ENCODE assay signal across 8 cellular contexts in genomic region chrX:129930941-129931410, GRCh38. TPM values are rescaled to one million over a fixed set of nuclear protein-coding genes. Genes with fewer than 3 reads are reported as not detected.
DNase-seq lines count a peak whose midpoint lies in the region; ATAC-seq and TF ChIP-seq lines count a peak whose summit lies in the region.

No MANE protein-coding gene starts in this region.

- H3K4me3 Mint-ChIP-seq in activated T-helper 17 cell treated with anti-CD3 and anti-CD28 coated beads, Interleukin-2, amount 50 U/mL, for 72 hours = peak overlapping the region; percentile 83

- peaks cover 31% of the 10 kb centered on the region for H3K36me3 Mint-ChIP-seq in activated T-helper 17 cell treated with anti-CD3 and anti-CD28 coated beads, Interleukin-2, amount 50 U/mL, for 72 hours (ENCODE audit: low read depth)

- H3K27ac ChIP-seq in substantia nigra (ENCODE audit: low read depth, low read length, poor library complexity, severe bottlenecking) = peak overlapping the region; percentile 68

- DNase-seq in AG09309 (ENCODE audit: low read depth) = no peak
- DNase-seq in substantia nigra (lab: John Stamatoyannopoulos, UW) = peak in 2 of 49 donors; percentile 1 to 43
- DNase-seq in T-helper 9 cell = no peak
- DNase-seq in NCI-H1105 (lab: John Stamatoyannopoulos, UW) = no peak

- no peaks in the 10 kb centered on the region for H3K27me3 Mint-ChIP-seq in activated T-helper 17 cell treated with anti-CD3 and anti-CD28 coated beads, Interleukin-2, amount 50 U/mL, for 72 hours

- H3K4me1 Mint-ChIP-seq in activated T-helper 17 cell treated with anti-CD3 and anti-CD28 coated beads, Interleukin-2, amount 50 U/mL, for 72 hours = no peaks in the 10 kb centered on the region

- H3K9me3 Mint-ChIP-seq in activated T-helper 17 cell treated with anti-CD3 and anti-CD28 coated beads, Interleukin-2, amount 50 U/mL, for 72 hours = no peaks in the 10 kb centered on the region

- peak overlapping the region; percentile 76 for H3K27ac Mint-ChIP-seq in activated T-helper 17 cell treated with anti-CD3 and anti-CD28 coated beads, Interleukin-2, amount 50 U/mL, for 72 hours

- ATAC-seq in GM21526 (IDR thresholded peaks at IDR 0.05; ENCODE audit: low FRiP score, unreplicated experiment) (peak; percentile 3), GM19328 (IDR thresholded peaks at IDR 0.05; ENCODE audit: unreplicated experiment) (no peak)
- ATAC-seq in activated T-helper 17 cell treated with anti-CD3 and anti-CD28 coated beads, Interleukin-2, amount 50 U/mL, for 72 hours (replicated peaks) = no peak

- TF ChIP-seq CTCF in AG09309 (IDR thresholded peaks at IDR 0.05; ENCODE audit: control insufficient read depth, insufficient read depth, low read depth, low read length, missing control alignments) = no peak

- H3K4me3 ChIP-seq in AG09309 (ENCODE audit: control insufficient read depth, low read depth, low read length) = peak overlapping the region; percentile 65
- H3K4me3 ChIP-seq in iPS-18c (ENCODE audit: insufficient read depth, low read depth, low read length) = peak overlapping the region; percentile 55

- H3K9me3 ChIP-seq in iPS-18c (ENCODE audit: control insufficient read depth, insufficient read depth, low read length) = peaks cover 11% of the 10 kb centered on the region

RNA-seq across cellular contexts. Expression of gene UTP14A, which starts 25.0 kb away (rescaled TPM):
- total RNA-seq in activated T-helper 17 cell treated with anti-CD3 and anti-CD28 coated beads, Interleukin-2, amount 50 U/mL, for 72 hours = 10 to 100 TPM; 16.8 to 33.3 TPM

RNA-seq across cellular contexts. Expression of gene BCORL1, which starts 51.5 kb away (rescaled TPM):
- 10 to 100 TPM in 1 of 2 donors, 1 to 10 TPM in 1; 8.4 to 11.7 TPM for total RNA-seq in activated T-helper 17 cell treated with anti-CD3 and anti-CD28 coated beads, Interleukin-2, amount 50 U/mL, for 72 hours
